ENCODE assay signal across 18 cellular contexts in genomic region chr3:109073116-109073515, GRCh38. TPM values are rescaled to one million over a fixed set of nuclear protein-coding genes. Genes with fewer than 3 reads are reported as not detected.
A peak's percentile ranks its signal among the peaks of the same experiment; 100 is the strongest.
DNase-seq lines count a peak whose midpoint lies in the region; ATAC-seq, FAIRE-seq and TF ChIP-seq lines count a peak whose summit lies in the region.
"Had no signal": no experiment of that assay in that cellular context is flagged by ENCODE, and none has a peak within 500 bp of the region (broad histone marks: within the 10 kb centered on the region; RNA-seq: fewer than 3 reads in every experiment).

No MANE protein-coding gene starts in this region.

- no peaks in the 10 kb centered on the region for H3K9me3 Mint-ChIP-seq in endothelial cell (ENCODE audit: unreplicated experiment)
- H3K9me3 Mint-ChIP-seq: CD4-positive, alpha-beta T cell had no signal

- H4K20me1 ChIP-seq in KMS-11 (ENCODE audit: insufficient read depth) (no peaks in the 10 kb centered on the region), MM.1S (ENCODE audit: insufficient read depth, low read length) (no peaks in the 10 kb centered on the region)

- H3K4me1 ChIP-seq in KMS-11 (ENCODE audit: low read depth, poor library complexity, severe bottlenecking) (peaks cover 57% of the 10 kb centered on the region), MM.1S (ENCODE audit: low read length) (peaks cover 19% of the 10 kb centered on the region)
- H3K4me1 ChIP-seq: BE2C, Caco-2 had no signal

- peak overlapping the region; percentile 78 for H3K27ac ChIP-seq in KMS-11
- peak overlapping the region; percentile 92 for H3K27ac ChIP-seq in MM.1S (ENCODE audit: low read length)
- H3K27ac ChIP-seq: C4-2B, HL-60 had no signal

- H3K9me2 ChIP-seq in MM.1S (replicated peaks; ENCODE audit: insufficient read depth, low read length) = no peaks in the 10 kb centered on the region

- peaks cover 49% of the 10 kb centered on the region for H3F3A ChIP-seq in MM.1S (ENCODE audit: insufficient read depth, low read length)

- no peak for TF ChIP-seq CTCF in KMS-11 (conservative IDR thresholded peaks at IDR 0.05; ENCODE audit: low read depth, low read length)
- TF ChIP-seq CTCF in MM.1S (IDR thresholded peaks at IDR 0.05; ENCODE audit: low read length) = no peak
- no peak for TF ChIP-seq CTCF in endothelial cell (IDR thresholded peaks at IDR 0.05; ENCODE audit: unreplicated experiment)

- no peak overlapping the region for H3K4me3 Mint-ChIP-seq in endothelial cell (ENCODE audit: unreplicated experiment)
- H3K4me3 Mint-ChIP-seq: CD4-positive, alpha-beta T cell; H9 had no signal

- peaks cover 4% of the 10 kb centered on the region for H3K27me3 Mint-ChIP-seq in endothelial cell (ENCODE audit: unreplicated experiment)

- H2AFZ ChIP-seq in KMS-11 (ENCODE audit: low read depth) (peak overlapping the region; percentile 43; the same call in 1 of the 2 replicates), MM.1S (ENCODE audit: low read length) (peak overlapping the region; percentile 1; the same call in 1 of the 2 replicates)

- peaks cover 29% of the 10 kb centered on the region for H3K4me1 Mint-ChIP-seq in endothelial cell (ENCODE audit: unreplicated experiment)

- no peaks in the 10 kb centered on the region for H3K9me3 ChIP-seq in MM.1S (replicated peaks; ENCODE audit: insufficient read depth, low read length)
- H3K9me3 ChIP-seq: BE2C, Caco-2 had no signal

- H3K79me2 ChIP-seq in KMS-11 (ENCODE audit: insufficient read depth, low read depth) (no peaks in the 10 kb centered on the region), MM.1S (ENCODE audit: low read length) (peaks cover 23% of the 10 kb centered on the region)

- H3K27ac Mint-ChIP-seq in endothelial cell (ENCODE audit: unreplicated experiment) = peak overlapping the region; percentile 19
- H3K27ac Mint-ChIP-seq: CD4-positive, alpha-beta T cell; H9 had no signal

- FAIRE-seq in urothelium cell line (lab: Jason Lieb, UNC) = peak; percentile 55
- FAIRE-seq: A204.1, D721Med, G401.6, H1 had no signal

- H3K27me3 ChIP-seq in KMS-11 (ENCODE audit: insufficient read depth, low read depth) (no peaks in the 10 kb centered on the region), MM.1S (replicated peaks; ENCODE audit: insufficient read depth, low read length) (no peaks in the 10 kb centered on the region)

- H3K36me3 ChIP-seq in KMS-11 (ENCODE audit: insufficient read depth) (no peaks in the 10 kb centered on the region), MM.1S (replicated peaks; ENCODE audit: insufficient read depth, low read length) (no peaks in the 10 kb centered on the region)
- H3K36me3 ChIP-seq: BE2C had no signal

- H3K36me3 Mint-ChIP-seq in endothelial cell (ENCODE audit: low read depth, unreplicated experiment) = no peaks in the 10 kb centered on the region

- ATAC-seq in GM19395 (IDR thresholded peaks at IDR 0.05; ENCODE audit: unreplicated experiment) (no peak), GM21390 (IDR thresholded peaks at IDR 0.05; ENCODE audit: unreplicated experiment) (no peak)

- peak overlapping the region; percentile 87 for H3K4me2 ChIP-seq in KMS-11
- peak overlapping the region; percentile 75 for H3K4me2 ChIP-seq in MM.1S (ENCODE audit: low read depth, low read length)

- peak overlapping the region; percentile 64; the same call in 1 of the 2 replicates for H3K9ac ChIP-seq in KMS-11
- H3K9ac ChIP-seq in MM.1S (ENCODE audit: low read length) = peak overlapping the region; percentile 82

- no peak overlapping the region for H3K4me3 ChIP-seq in KMS-11 (IDR thresholded peaks at IDR 0.05; ENCODE audit: insufficient read depth, low read depth, low read length)
- H3K4me3 ChIP-seq in MM.1S (ENCODE audit: low read length) = peak overlapping the region; percentile 63

- DNase-seq in MM.1S (peak; percentile 82), endothelial cell (ENCODE audit: low spot score) (no peak), urothelium cell line (ENCODE audit: low spot score) (no peak)
- DNase-seq in stimulated activated CD8-positive, alpha-beta memory T cell treated with anti-CD3 and anti-CD28 coated beads, Interleukin-4, amount 100 ng/mL, for 48 hours = no peak
- DNase-seq: ACHN; BE2C; Caco-2; CD4-positive, alpha-beta T cell; H9 had no signal

RNA-seq across cellular contexts. Expression of gene MORC1, which starts 44.8 kb away (rescaled TPM):
- 0.10 TPM for total RNA-seq in endothelial cell (ENCODE audit: unreplicated experiment)
- total RNA-seq: Caco-2; CD4-positive, alpha-beta T cell; H1; H9 had no signal
